In the genomic region with DNA sequence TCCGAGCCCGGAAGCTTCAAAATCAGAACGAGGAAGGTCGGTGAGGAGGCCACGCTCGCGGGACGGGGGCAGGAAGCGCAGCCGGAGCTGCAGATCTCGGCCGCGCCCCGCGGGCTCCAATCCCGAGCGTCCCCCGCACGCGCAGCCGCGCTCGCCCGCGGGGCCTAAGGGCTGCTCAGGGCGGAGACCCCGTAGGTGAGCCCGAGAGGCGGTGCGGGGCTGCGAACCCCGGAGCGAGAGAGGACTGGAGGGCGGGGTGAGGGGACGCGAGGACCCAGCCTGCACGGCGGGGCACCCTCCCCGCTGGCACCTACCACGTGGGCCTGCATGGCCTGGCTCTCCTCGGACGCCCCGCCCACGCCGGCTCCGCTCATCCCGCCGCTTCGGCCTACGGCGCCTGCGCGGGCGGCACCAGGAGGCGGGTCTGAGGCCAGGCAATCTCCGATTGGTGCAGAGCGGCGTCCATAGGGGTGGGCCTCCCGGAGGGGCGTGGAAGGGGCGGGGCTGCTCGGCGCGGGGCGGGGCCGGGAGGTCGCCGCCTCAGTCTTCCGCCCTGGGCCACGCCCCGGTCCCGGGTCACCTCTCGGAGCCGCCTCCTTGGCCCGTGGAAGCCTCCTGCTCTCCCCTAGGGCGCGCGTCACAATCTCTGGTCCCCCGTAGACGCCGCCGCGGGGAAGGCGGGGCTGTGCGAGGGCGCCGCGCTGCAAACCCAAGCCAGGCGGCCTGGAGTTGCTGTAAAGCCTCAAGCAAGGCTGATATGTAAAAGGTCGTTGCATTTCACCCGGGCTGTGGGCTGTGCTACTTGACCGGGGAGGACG, we compare ENCODE assay signal across 8 cellular contexts. TPM values are rescaled to one million over a fixed set of nuclear protein-coding genes. Genes with fewer than 3 reads are reported as not detected.
DNase-seq lines count a peak whose midpoint lies in the region; FAIRE-seq and TF ChIP-seq lines count a peak whose summit lies in the region.

No MANE protein-coding gene starts in this region.

- in situ Hi-C loops in G401 (cut with HindIII; ENCODE audit: low sequenced_read_pairs) = no loop called here
- in situ Hi-C loops in HAP-1 (cut with MboI; ENCODE audit: low sequenced_read_pairs) = no loop called here

- H3K36me3 ChIP-seq in HAP-1 (replicated peaks) = 0 out of 2 replicates have a peak, but pooled peaks cover 2% of the 10 kb centered on the region
- no peaks in the 10 kb centered on the region for H3K36me3 ChIP-seq in MM.1S (replicated peaks; ENCODE audit: insufficient read depth, low read length)
- no peaks in the 10 kb centered on the region for H3K36me3 ChIP-seq in neutrophil

- H3K4me3 ChIP-seq in HAP-1 = peak overlapping the region; percentile 53
- peak overlapping the region; percentile 60 for H3K4me3 ChIP-seq in MM.1S (ENCODE audit: low read length)
- peak overlapping the region; percentile 64 to 69 for H3K4me3 ChIP-seq in neutrophil (ENCODE audit: low read depth in 1 of 2, low read length in 1 of 2)

- peak overlapping the region; percentile 70 for H3K4me2 ChIP-seq in MM.1S (ENCODE audit: low read depth, low read length)

- no peaks in the 10 kb centered on the region for H3K9me3 ChIP-seq in HAP-1
- H3K9me3 ChIP-seq in MM.1S (replicated peaks; ENCODE audit: insufficient read depth, low read length) = no peaks in the 10 kb centered on the region
- H3K9me3 ChIP-seq in neutrophil = no peaks in the 10 kb centered on the region

- H3K9me2 ChIP-seq in MM.1S (replicated peaks; ENCODE audit: insufficient read depth, low read length) = no peaks in the 10 kb centered on the region

- peak overlapping the region; percentile 63 for H3K9ac ChIP-seq in MM.1S (ENCODE audit: low read length)

- H3K4me1 ChIP-seq in HAP-1 (peaks cover 3% of the 10 kb centered on the region), MM.1S (ENCODE audit: low read length) (no peaks in the 10 kb centered on the region), neutrophil (ENCODE audit: control insufficient read depth in 1 of 2, insufficient read depth in 1 of 2, low read depth in 1 of 2, low read length in 1 of 2) (peaks cover 71 to 78% of the 10 kb centered on the region in 2 experiments)

- no peak for TF ChIP-seq CTCF in MM.1S (IDR thresholded peaks at IDR 0.05; ENCODE audit: low read length)
- TF ChIP-seq CTCF in neutrophil (IDR thresholded peaks at IDR 0.05) = peak; percentile 59

- DNase-seq in G401 (ENCODE audit: low spot score) = peak; percentile 98
- DNase-seq in HAP-1 (ENCODE audit: low spot score in 2 of 2) = peak; percentile 94 to 97
- DNase-seq in MM.1S = peak; percentile 92
- DNase-seq in SIG-M5 treated with dmso at 0.1 percent for 504 hours (lab: John Stamatoyannopoulos, UW; ENCODE audit: unreplicated experiment) = peak; percentile 100
- DNase-seq in activated naive CD4-positive, alpha-beta T cell treated with Interleukin-2 at 50 U/mL for 16 hours = peak; percentile 95
- peak; percentile 99 for DNase-seq in frontal cortex (ENCODE audit: low spot score in 2 of 2)
- peak; percentile 84 to 100 (median 96) for DNase-seq in substantia nigra (lab: John Stamatoyannopoulos, UW)

- H3F3A ChIP-seq in MM.1S (ENCODE audit: insufficient read depth, low read length) = no peaks in the 10 kb centered on the region; the same call in 1 of the 2 replicates

- no peaks in the 10 kb centered on the region for H4K20me1 ChIP-seq in MM.1S (ENCODE audit: insufficient read depth, low read length)

- no peaks in the 10 kb centered on the region for H3K79me2 ChIP-seq in MM.1S (ENCODE audit: low read length)

- peak overlapping the region; percentile 87 for H2AFZ ChIP-seq in MM.1S (ENCODE audit: low read length)

- H3K27me3 ChIP-seq in HAP-1 (ENCODE audit: low read depth) (no peaks in the 10 kb centered on the region), MM.1S (replicated peaks; ENCODE audit: insufficient read depth, low read length) (peaks cover 53% of the 10 kb centered on the region), neutrophil (no peaks in the 10 kb centered on the region)

- peak overlapping the region; percentile 75 for H3K27ac ChIP-seq in MM.1S (ENCODE audit: low read length)
- H3K27ac ChIP-seq in neutrophil = peak overlapping the region; percentile 96
- H3K27ac ChIP-seq in substantia nigra (ENCODE audit: low read depth, low read length, poor library complexity, severe bottlenecking) = peak overlapping the region; percentile 91

- no peak for FAIRE-seq in frontal cortex (lab: Jason Lieb, UNC)

RNA-seq across cellular contexts. Expression of gene METRNL, which starts 27.8 kb away (rescaled TPM):
- 27.8 and 31.9 TPM in 2 replicates for total RNA-seq in G401 (2014; rRNA removed; shearing (Covaris generic))
- 45.2 TPM for total RNA-seq in frontal cortex

Comparison
In these comparisons a context has a peak if more than half of its experiments do, and no peak if none do; other contexts are left out.
1. Peak in every context shown above with its lines: DNase-seq, H3K4me3 ChIP-seq and H3K27ac ChIP-seq.